Comparison of ENCODE assay signal across 8 cellular contexts in the genomic region with DNA sequence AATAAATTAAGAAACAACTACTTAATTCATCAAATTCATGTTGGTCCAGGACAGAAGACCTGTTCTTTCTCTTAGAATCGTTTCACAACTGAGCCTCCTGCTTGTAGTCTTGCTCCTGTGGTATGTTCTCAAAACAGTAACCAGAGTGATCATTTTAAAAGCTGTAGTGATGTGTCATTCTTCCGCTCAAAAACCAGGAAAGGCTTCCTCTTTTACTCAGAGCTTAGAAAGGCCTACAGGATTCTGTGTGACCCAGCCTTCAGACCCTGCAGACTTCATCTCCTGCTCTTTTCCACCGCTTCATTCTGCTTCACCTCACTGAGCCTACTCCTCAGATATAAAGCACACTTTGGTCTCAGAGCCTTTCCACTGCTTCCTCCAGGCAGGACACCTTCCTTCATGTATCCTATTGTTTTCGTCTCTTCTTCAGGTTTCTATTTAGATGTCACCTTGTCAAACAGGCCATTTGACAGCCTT. TPM values are rescaled to one million over a fixed set of nuclear protein-coding genes. Genes with fewer than 3 reads are reported as not detected.
DNase-seq lines count a peak whose midpoint lies in the region; TF ChIP-seq lines count a peak whose summit lies in the region.

No MANE protein-coding gene starts in this region.

- no peaks in the 10 kb centered on the region for H3K9me3 ChIP-seq in SJCRH30 (replicated peaks)

- H3K27ac ChIP-seq in HL-60 (replicated peaks) (peak overlapping the region; percentile 59), SJCRH30 (no peak overlapping the region)

- peak overlapping the region; percentile 49 for H3K27ac Mint-ChIP-seq in nephron progenitor cell

- H3K27me3 ChIP-seq in GM06990 (replicated peaks; ENCODE audit: control insufficient read depth, insufficient read depth, low read length) (no peaks in the 10 kb centered on the region), HL-60 (ENCODE audit: insufficient read depth, poor library complexity, severe bottlenecking) (no peaks in the 10 kb centered on the region), SJCRH30 (no peaks in the 10 kb centered on the region)

- H3K4me1 Mint-ChIP-seq in nephron progenitor cell, result peaks cover 10% of the 10 kb centered on the region

- H3K9me3 Mint-ChIP-seq in nephron progenitor cell, result peaks cover 52% of the 10 kb centered on the region

- H3K36me3 ChIP-seq in GM06990 (ENCODE audit: control insufficient read depth, insufficient read depth, low read length), result no peaks in the 10 kb centered on the region; the same call in none of the 2 replicates
- no peaks in the 10 kb centered on the region for H3K36me3 ChIP-seq in SJCRH30

- no peak for TF ChIP-seq CTCF in GM06990 (IDR thresholded peaks at IDR 0.05; ENCODE audit: insufficient read depth, low read length, poor library complexity, severe bottlenecking)
- no peak for TF ChIP-seq CTCF in HL-60 (IDR thresholded peaks at IDR 0.05; ENCODE audit: insufficient read depth, low read length)
- TF ChIP-seq CTCF in astrocyte of the spinal cord (IDR thresholded peaks at IDR 0.05; ENCODE audit: low read depth, low read length), result no peak
- TF ChIP-seq CTCF in nephron progenitor cell (IDR thresholded peaks at IDR 0.05), result no peak

- H3K27me3 Mint-ChIP-seq in nephron progenitor cell (ENCODE audit: low read depth, poor library complexity), result peaks cover 2% of the 10 kb centered on the region

- H3K4me1 ChIP-seq in SJCRH30, result no peaks in the 10 kb centered on the region

- DNase-seq in GM06990 (ENCODE audit: extremely low read depth, insufficient read length), result peak; percentile 22
- peak in 1 of 2 experiments; percentile 65 for DNase-seq in HL-60 (ENCODE audit: low read depth in 1 of 2, low spot score in 1 of 2)
- peak; percentile 50 for DNase-seq in astrocyte of the spinal cord (ENCODE audit: low read depth, low spot score)
- DNase-seq in nephron progenitor cell, result no peak
- no peak for DNase-seq in NCI-H226
- no peak for DNase-seq in SJCRH30
- no peak for DNase-seq in head of caudate nucleus
- no peak for DNase-seq in stimulated activated CD4-positive, alpha-beta T cell treated with anti-CD3 and anti-CD28 coated beads, Interleukin-4, amount 100 ng/mL, for 4 hours

- H3K4me3 Mint-ChIP-seq in nephron progenitor cell, result no peak overlapping the region

- intact Hi-C loops in head of caudate nucleus (cut with DNase I), result no loop called here

- peaks cover 99% of the 10 kb centered on the region for H3K36me3 Mint-ChIP-seq in nephron progenitor cell (ENCODE audit: low read depth)

- in situ Hi-C loops in astrocyte of the spinal cord (cut with HindIII; ENCODE audit: low sequenced_read_pairs), result no loop called here

- H3K4me3 ChIP-seq in GM06990 (replicated peaks; ENCODE audit: low read depth, low read length) (no peak overlapping the region), HL-60 (replicated peaks; ENCODE audit: insufficient read depth, low read length) (no peak overlapping the region), astrocyte of the spinal cord (ENCODE audit: low read depth, low read length) (no peak overlapping the region), SJCRH30 (no peak overlapping the region)

RNA-seq across cellular contexts. Expression of gene ST6GAL1, which starts 22.7 kb away (rescaled TPM):
- total RNA-seq in SJCRH30 (2014; rRNA removed; shearing (Covaris generic)), result 2.3 TPM in 2 replicates

Comparison
In these comparisons a context has a peak if more than half of its experiments do, and no peak if none do; other contexts are left out.
1. DNase-seq: peak in GM06990 (single experiment) and astrocyte of the spinal cord (single experiment); none in nephron progenitor cell (single experiment), NCI-H226 (single experiment), SJCRH30 (0 of 2), head of caudate nucleus (0 of 42) and stimulated activated CD4-positive, alpha-beta T cell treated with anti-CD3 and anti-CD28 coated beads, Interleukin-4, amount 100 ng/mL, for 4 hours (0 of 2).